In genomic region chr18:55503167-55503820, GRCh38 we compare ENCODE assay signal across 15 cellular contexts.
"Had no signal": no experiment of that assay in that cellular context is flagged by ENCODE, and none has a peak within 500 bp of the region (broad histone marks: within the 10 kb centered on the region; RNA-seq: fewer than 3 reads in every experiment).

No MANE protein-coding gene starts in this region.

- H3K27ac ChIP-seq: adrenal gland, brain microvascular endothelial cell, esophagus muscularis mucosa, psoas muscle, suprapubic skin had no signal

- DNase-seq: activated B cell treated with CpG ODN at 0.5 μM for 24 hours; activated CD4-positive, alpha-beta T cell treated with anti-CD3 and anti-CD28 coated beads, Interleukin-2, amount 50 U/mL, for 1 hour; activated naive CD4-positive, alpha-beta T cell treated with anti-CD3 and anti-CD28 coated beads, Interleukin-2, amount 50 U/mL, for 16 hours; adrenal gland; brain microvascular endothelial cell; cerebellar nuclear complex; glutamatergic neuron; psoas muscle; stimulated activated CD4-positive, alpha-beta T cell treated with anti-CD3 and anti-CD28 coated beads, Interleukin-2, amount 100 ng/mL, for 48 hours; stimulated activated naive CD8-positive, alpha-beta T cell treated with anti-CD3 and anti-CD28 coated beads, Interleukin-15, Interleukin-2, amounts not matched to agents 100 U/mL and 50 U/mL, for 24 hours; T-helper 17 cell; upper lobe of left lung had no signal

- ATAC-seq: left lung; psoas muscle; stimulated activated naive CD8-positive, alpha-beta T cell treated with anti-CD3 and anti-CD28 coated beads, Interleukin-15, Interleukin-2, amounts not matched to agents 100 U/mL and 50 U/mL, for 24 hours; T-helper 17 cell had no signal

- H3K4me3 ChIP-seq: adrenal gland, esophagus muscularis mucosa, left lung, psoas muscle, suprapubic skin, upper lobe of left lung had no signal

- H3K36me3 ChIP-seq: adrenal gland, brain microvascular endothelial cell, esophagus muscularis mucosa, left lung, suprapubic skin, upper lobe of left lung had no signal

- H3K27me3 ChIP-seq: adrenal gland, brain microvascular endothelial cell, esophagus muscularis mucosa, left lung, suprapubic skin, upper lobe of left lung had no signal

- H3K9me3 ChIP-seq: adrenal gland, esophagus muscularis mucosa, left lung, psoas muscle, suprapubic skin, upper lobe of left lung had no signal
